1 cellular context compared by ENCODE assay signal in genomic region chr4:122845066-122845465, GRCh38.
TF ChIP-seq lines count a peak whose summit lies in the region.

No MANE protein-coding gene starts in this region.

TF ChIP-seq in IMR-90, 13 proteins besides CTCF, POLR2A, EP300 and RAD21 (continued from another document):
- TF ChIP-seq USF2 (IDR thresholded peaks at IDR 0.05; ENCODE audit: low read depth, low read length), result no peak
